Comparison of ENCODE assay signal across 1 cellular context in the genomic region with DNA sequence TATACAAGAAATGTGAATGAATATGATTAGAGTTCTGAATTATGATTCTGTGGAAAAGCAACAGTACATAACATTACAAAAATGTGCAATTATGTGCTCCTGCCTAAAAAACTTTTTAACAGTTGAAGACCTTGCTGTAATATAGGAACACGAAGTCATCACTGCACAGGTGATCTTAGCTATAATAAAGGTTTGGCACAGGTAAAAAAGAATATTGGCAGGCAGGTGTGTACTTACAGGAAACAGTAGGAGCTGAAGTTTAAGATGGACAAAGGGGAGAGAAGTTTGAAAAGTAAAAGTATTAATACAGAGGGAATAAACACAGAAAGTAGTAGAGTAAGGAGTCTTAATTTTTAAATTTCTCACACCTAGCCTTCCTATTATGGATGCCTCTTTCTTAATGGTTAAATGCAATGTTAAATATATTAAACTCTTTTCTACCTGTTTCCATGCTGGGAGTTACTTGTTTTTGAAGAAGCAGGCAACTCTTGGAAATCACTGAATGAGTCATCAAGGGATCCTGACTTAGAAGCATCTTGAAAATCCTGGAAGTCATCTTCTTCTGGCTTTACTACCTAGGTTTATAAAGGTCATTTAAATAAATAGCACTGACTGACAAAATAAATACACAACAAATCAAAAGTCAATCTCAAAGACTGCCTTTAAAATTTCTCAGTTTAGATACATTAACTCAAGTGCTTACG.
TF ChIP-seq lines count a peak whose summit lies in the region.

No MANE protein-coding gene starts in this region.

TF ChIP-seq in endothelial cell of umbilical vein, 7 proteins besides CTCF, POLR2A, EP300 and RAD21:
- TF ChIP-seq JUN (IDR thresholded peaks at IDR 0.05; ENCODE audit: borderline replicate concordance, insufficient read depth, insufficient read length, low read depth) (peak; percentile 11), FOS (IDR thresholded peaks at IDR 0.05; ENCODE audit: borderline replicate concordance, insufficient read depth, low read length) (peak; percentile 11), GATA2 (IDR thresholded peaks at IDR 0.05; ENCODE audit: insufficient read depth, insufficient read length, low read depth, low read length) (no peak)
- TF ChIP-seq, protein P1, sequence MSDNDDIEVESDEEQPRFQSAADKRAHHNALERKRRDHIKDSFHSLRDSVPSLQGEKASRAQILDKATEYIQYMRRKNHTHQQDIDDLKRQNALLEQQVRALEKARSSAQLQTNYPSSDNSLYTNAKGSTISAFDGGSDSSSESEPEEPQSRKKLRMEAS (IDR thresholded peaks at IDR 0.05; ENCODE audit: insufficient read depth, insufficient read length), result no peak
